ENCODE assay signal across 16 cellular contexts in genomic region chr7:35555934-35556333, GRCh38.
A peak's percentile ranks its signal among the peaks of the same experiment; 100 is the strongest.
DNase-seq lines count a peak whose midpoint lies in the region; ATAC-seq, FAIRE-seq and TF ChIP-seq lines count a peak whose summit lies in the region.
"Had no signal": no experiment of that assay in that cellular context is flagged by ENCODE, and none has a peak within 500 bp of the region (broad histone marks: within the 10 kb centered on the region; RNA-seq: fewer than 3 reads in every experiment).

No MANE protein-coding gene starts in this region.

- H4K20me1 ChIP-seq in IMR-90 (ENCODE audit: insufficient read depth, low read length) (no peaks in the 10 kb centered on the region), HepG2 (ENCODE audit: insufficient read depth, low read length) (no peaks in the 10 kb centered on the region)

- no CpG with 5 or more reads among the region's 4 CpGs for WGBS in IMR-90 (ENCODE audit: extremely low coverage in 2 of 2, insufficient read length in 1 of 2), 2 experiments
- 35% methylated on average over 4 of the region's 4 CpGs for WGBS in HepG2 (ENCODE audit: low lambda C conversion rate)

- H3K4me3 Mint-ChIP-seq in activated T-helper 17 cell treated with anti-CD3 and anti-CD28 coated beads, Interleukin-2, amount 50 U/mL, for 72 hours = no peak overlapping the region
- no peak overlapping the region for H3K4me3 Mint-ChIP-seq in activated CD4-positive, alpha-beta T cell treated with anti-CD3 and anti-CD28 coated beads, Interleukin-2, amount 10 ng/mL, durations not matched to agents 24 days and 14 days
- H3K4me3 Mint-ChIP-seq: activated naive CD8-positive, alpha-beta T cell; activated T-cell treated with anti-CD3 and anti-CD28 coated beads, Interleukin-2, amount 50 U/mL, for 24 hours had no signal

- H3K27ac Mint-ChIP-seq in activated T-helper 17 cell treated with anti-CD3 and anti-CD28 coated beads, Interleukin-2, amount 50 U/mL, for 72 hours = no peak overlapping the region
- no peak overlapping the region for H3K27ac Mint-ChIP-seq in activated CD4-positive, alpha-beta T cell treated with anti-CD3 and anti-CD28 coated beads, Interleukin-2, amount 10 ng/mL, durations not matched to agents 24 days and 14 days
- H3K27ac Mint-ChIP-seq: activated naive CD8-positive, alpha-beta T cell; activated T-cell treated with anti-CD3 and anti-CD28 coated beads, Interleukin-2, amount 50 U/mL, for 24 hours had no signal

- no peak overlapping the region for H3K27ac ChIP-seq in IMR-90 (ENCODE audit: insufficient read depth, low read length)
- H3K27ac ChIP-seq in HepG2 (ENCODE audit: extremely low read length, insufficient read depth, low read length) = no peak overlapping the region
- H3K27ac ChIP-seq: stomach had no signal

- H3K9me3 ChIP-seq in IMR-90 (ENCODE audit: control insufficient read depth, insufficient read depth, low read length) = no peaks in the 10 kb centered on the region
- no peaks in the 10 kb centered on the region for H3K9me3 ChIP-seq in HepG2 (ENCODE audit: low read length)
- H3K9me3 ChIP-seq: right lobe of liver, stomach had no signal

- FAIRE-seq in HepG2 (lab: Jason Lieb, UNC) = no peak

- BruUV-seq in IMR-90 (replicated peaks; lab: Mats Ljungman, UMichigan) (no TSS peak), HepG2 (replicated peaks; lab: Mats Ljungman, UMichigan) (no TSS peak)

- peaks cover 5% of the 10 kb centered on the region for H3K27me3 ChIP-seq in IMR-90 (ENCODE audit: control insufficient read depth, insufficient read depth, low read length)
- H3K27me3 ChIP-seq in HepG2 (ENCODE audit: control insufficient read depth in 1 of 2, insufficient read depth in 2 of 2, low read length in 2 of 2) = no peaks in the 10 kb centered on the region
- H3K27me3 ChIP-seq: right lobe of liver, stomach had no signal

- intact Hi-C loops in IMR-90 (cut with micrococcal nuclease) (no loop called here), HepG2 (cut with micrococcal nuclease; ENCODE audit: unreplicated experiment) (no loop called here)
- intact Hi-C loops in activated CD4-positive, alpha-beta T cell treated with anti-CD3 and anti-CD28 coated beads, Interleukin-2, amount 10 ng/mL, durations not matched to agents 24 days and 14 days (cut with micrococcal nuclease) = no loop called here

- in situ Hi-C loops in IMR-90 (cut with MboI; ENCODE audit: low sequenced_read_pairs) = no loop called here
- in situ Hi-C loops in HepG2 (cut with HindIII; ENCODE audit: extremely low pct_ligation_motif_present, low pct_unique_long_range_greater_than_20kb) = no loop called here

- no peak overlapping the region for H2AK5ac ChIP-seq in IMR-90 (ENCODE audit: low read depth, low read length)

- H3K4me1 ChIP-seq in IMR-90 (ENCODE audit: control insufficient read depth, insufficient read depth, low read length) (no peaks in the 10 kb centered on the region), HepG2 (ENCODE audit: insufficient read depth, low read length) (peaks cover 23% of the 10 kb centered on the region)
- H3K4me1 ChIP-seq: stomach had no signal

- no peaks in the 10 kb centered on the region for H3K79me2 ChIP-seq in HepG2 (ENCODE audit: insufficient read depth, low read length)

- H3K9me3 Mint-ChIP-seq in activated T-helper 17 cell treated with anti-CD3 and anti-CD28 coated beads, Interleukin-2, amount 50 U/mL, for 72 hours = no peaks in the 10 kb centered on the region
- H3K9me3 Mint-ChIP-seq in activated CD4-positive, alpha-beta T cell treated with anti-CD3 and anti-CD28 coated beads, Interleukin-2, amount 10 ng/mL, durations not matched to agents 24 days and 14 days = no peaks in the 10 kb centered on the region
- H3K9me3 Mint-ChIP-seq: activated T-cell treated with anti-CD3 and anti-CD28 coated beads, Interleukin-2, amount 50 U/mL, for 24 hours had no signal

- no peak overlapping the region for H2BK20ac ChIP-seq in IMR-90 (ENCODE audit: low read depth, low read length)

- H2AK9ac ChIP-seq in IMR-90 (replicated peaks; ENCODE audit: low read depth, low read length, poor library complexity) = no peak overlapping the region

- H4K8ac ChIP-seq in IMR-90 (ENCODE audit: low read depth in 2 of 2, low read length in 2 of 2) = no peak overlapping the region

- H4K5ac ChIP-seq in IMR-90 (ENCODE audit: low read depth, low read length) = no peak overlapping the region

- H3K27me3 Mint-ChIP-seq in activated T-helper 17 cell treated with anti-CD3 and anti-CD28 coated beads, Interleukin-2, amount 50 U/mL, for 72 hours = peaks cover 11% of the 10 kb centered on the region
- H3K27me3 Mint-ChIP-seq in activated CD4-positive, alpha-beta T cell treated with anti-CD3 and anti-CD28 coated beads, Interleukin-2, amount 10 ng/mL, durations not matched to agents 24 days and 14 days = peaks cover 21% of the 10 kb centered on the region
- H3K27me3 Mint-ChIP-seq: activated naive CD8-positive, alpha-beta T cell had no signal

- H3K23ac ChIP-seq in IMR-90 (ENCODE audit: low read depth, low read length) = no peak overlapping the region

- no peak overlapping the region for H3K14ac ChIP-seq in IMR-90 (replicated peaks; ENCODE audit: low read depth, low read length)

- H3K4me3 ChIP-seq in IMR-90 (ENCODE audit: insufficient read depth, low read depth, low read length) (no peak overlapping the region), HepG2 (replicated peaks in 1 of 3; ENCODE audit: insufficient read depth in 1 of 3, low read depth in 2 of 3, low read length in 3 of 3) (no peak overlapping the region)
- H3K4me3 ChIP-seq: stomach had no signal

- no peak overlapping the region for H3K9ac ChIP-seq in IMR-90 (ENCODE audit: low read depth, low read length)
- H3K9ac ChIP-seq in HepG2 (ENCODE audit: insufficient read depth, low read depth, low read length) = no peak overlapping the region

- TF ChIP-seq EP300 in HepG2 (IDR thresholded peaks at IDR 0.05; ENCODE audit: low read depth in 2 of 2, low read length in 2 of 2) (no peak), HepG2 (CRISPR knock-in tag; IDR thresholded peaks at IDR 0.05; ENCODE audit: borderline replicate concordance) (no peak)

- ATAC-seq in IMR-90 (ENCODE audit: low read depth) (no peak), HepG2 (peak; percentile 59), HG02763 (IDR thresholded peaks at IDR 0.05; ENCODE audit: unreplicated experiment) (no peak), HG03025 (IDR thresholded peaks at IDR 0.05; ENCODE audit: low FRiP score, unreplicated experiment) (no peak)
- peak; percentile 97 for ATAC-seq in activated T-helper 17 cell treated with anti-CD3 and anti-CD28 coated beads, Interleukin-2, amount 50 U/mL, for 72 hours (replicated peaks)
- ATAC-seq: left ventricle myocardium superior had no signal

- no peak for TF ChIP-seq CTCF in IMR-90 (conservative IDR thresholded peaks at IDR 0.05; ENCODE audit: low read depth, low read length)
- TF ChIP-seq CTCF in HepG2 (CRISPR knock-in tag; IDR thresholded peaks at IDR 0.05) = no peak

- no peaks in the 10 kb centered on the region for H3K36me3 ChIP-seq in IMR-90 (ENCODE audit: control insufficient read depth, insufficient read depth, low read length)
- H3K36me3 ChIP-seq in HepG2 (replicated peaks in 1 of 2; ENCODE audit: control insufficient read depth in 1 of 2, insufficient read depth in 2 of 2, low read length in 2 of 2) = no peaks in the 10 kb centered on the region
- H3K36me3 ChIP-seq: right lobe of liver, stomach had no signal

- CTCF ChIA-PET in IMR-90 (lab: Yijun Ruan, JAX) (no interaction called here), HepG2 (lab: Yijun Ruan, JAX; ENCODE audit: low intra/inter-chr PET ratio, low total read pairs) (no interaction called here)

- no peak overlapping the region for H2BK15ac ChIP-seq in IMR-90 (ENCODE audit: low read depth, low read length)

- H3K4ac ChIP-seq in IMR-90 (ENCODE audit: low read depth, low read length) = no peak overlapping the region

- TF ChIP-seq RAD21 in IMR-90 (IDR thresholded peaks at IDR 0.05; ENCODE audit: low read length) = no peak
- no peak for TF ChIP-seq RAD21 in HepG2 (CRISPR knock-in tag; IDR thresholded peaks at IDR 0.05)

- no peak overlapping the region for H3K56ac ChIP-seq in IMR-90 (ENCODE audit: extremely low read depth, insufficient read depth, low read length)

- H3K4me2 ChIP-seq in IMR-90 (ENCODE audit: low read depth, low read length) = no peak overlapping the region
- H3K4me2 ChIP-seq in HepG2 (ENCODE audit: low read depth, low read length) = no peak overlapping the region

- no peaks in the 10 kb centered on the region for H3K4me1 Mint-ChIP-seq in activated T-helper 17 cell treated with anti-CD3 and anti-CD28 coated beads, Interleukin-2, amount 50 U/mL, for 72 hours
- peaks cover 2% of the 10 kb centered on the region for H3K4me1 Mint-ChIP-seq in activated CD4-positive, alpha-beta T cell treated with anti-CD3 and anti-CD28 coated beads, Interleukin-2, amount 10 ng/mL, durations not matched to agents 24 days and 14 days

- no peaks in the 10 kb centered on the region for H3K9me1 ChIP-seq in IMR-90 (ENCODE audit: insufficient read depth, low read length)

- dilution Hi-C loops in IMR-90 (cut with HindIII; ENCODE audit: low sequenced_read_pairs, unreplicated experiment) = no loop called here

- TF ChIP-seq POLR2A in IMR-90 (IDR thresholded peaks at IDR 0.05; ENCODE audit: low read depth, low read length) (no peak), HepG2 (IDR thresholded peaks at IDR 0.05; ENCODE audit: insufficient read depth in 1 of 2, low read depth in 2 of 2, low read length in 2 of 2) (no peak)

- H2BK120ac ChIP-seq in IMR-90 (ENCODE audit: low read depth, low read length) = no peak overlapping the region

- no peaks in the 10 kb centered on the region for H3K36me3 Mint-ChIP-seq in activated T-helper 17 cell treated with anti-CD3 and anti-CD28 coated beads, Interleukin-2, amount 50 U/mL, for 72 hours (ENCODE audit: low read depth)
- H3K36me3 Mint-ChIP-seq in activated CD4-positive, alpha-beta T cell treated with anti-CD3 and anti-CD28 coated beads, Interleukin-2, amount 10 ng/mL, durations not matched to agents 24 days and 14 days (ENCODE audit: low read depth) = no peaks in the 10 kb centered on the region
- H3K36me3 Mint-ChIP-seq: activated naive CD8-positive, alpha-beta T cell had no signal

- H3K18ac ChIP-seq in IMR-90 (ENCODE audit: low read depth, low read length) = no peak overlapping the region

- no peaks in the 10 kb centered on the region for H3K79me1 ChIP-seq in IMR-90 (ENCODE audit: low read depth in 1 of 2, low read length in 2 of 2)

- no peak overlapping the region for H2AFZ ChIP-seq in IMR-90 (replicated peaks; ENCODE audit: low read length, poor library complexity)
- H2AFZ ChIP-seq in HepG2 (ENCODE audit: low read length) = no peak overlapping the region

- H2BK5ac ChIP-seq in IMR-90 (ENCODE audit: low read depth, low read length, poor library complexity, severe bottlenecking) = no peak overlapping the region

- no peak overlapping the region for H4K91ac ChIP-seq in IMR-90 (ENCODE audit: insufficient read depth, low read depth, low read length)

- POLR2A ChIA-PET in IMR-90 (lab: Charles Lee; ENCODE audit: unreplicated experiment) = no interaction called here
- POLR2A ChIA-PET in HepG2 (lab: Yijun Ruan, JAX) = no interaction called here

- peak; percentile 26 for DNase-seq in Daoy (ENCODE audit: low read depth)
- DNase-seq in IMR-90 = peak; percentile 16
- DNase-seq in HepG2 (ENCODE audit: low spot score) = peak; percentile 43
- DNase-seq in D341Med (ENCODE audit: low spot score) = no peak
- DNase-seq in activated CD4-positive, alpha-beta T cell treated with anti-CD3 and anti-CD28 coated beads, Interleukin-2, amount 10 ng/mL, durations not matched to agents 24 days and 14 days = no peak
- DNase-seq: activated T-cell treated with anti-CD3 and anti-CD28 coated beads, Interleukin-2, amount 50 U/mL, for 24 hours; left ventricle myocardium superior; NCI-H1436 treated with DMSO at 0.1 percent for 48 hours; NCI-H2171; NCI-H774; right lobe of liver; stomach had no signal

Comparison
In these comparisons a context has a peak if more than half of its experiments do, and no peak if none do; other contexts are left out.
1. DNase-seq: peak in Daoy (single experiment), IMR-90 (single experiment) and HepG2 (single experiment); none in D341Med (single experiment) and activated CD4-positive, alpha-beta T cell treated with anti-CD3 and anti-CD28 coated beads, Interleukin-2, amount 10 ng/mL, durations not matched to agents 24 days and 14 days (single experiment).
2. ATAC-seq: peak in activated T-helper 17 cell treated with anti-CD3 and anti-CD28 coated beads, Interleukin-2, amount 50 U/mL, for 72 hours (single experiment) and HepG2 (single experiment); none in IMR-90 (single experiment), HG02763 (single experiment) and HG03025 (single experiment).